In genomic region chr9:68755051-68755450, GRCh38 we compare ENCODE assay signal across 1 cellular context.
TF ChIP-seq lines count a peak whose summit lies in the region.

No MANE protein-coding gene starts in this region.

TF ChIP-seq in GM23338, 12 proteins besides CTCF, POLR2A, EP300 and RAD21 (continued from another document):
- TF ChIP-seq ZNF462 (CRISPR knock-in tag; IDR thresholded peaks at IDR 0.05) = no peak
- TF ChIP-seq STAT1 (IDR thresholded peaks at IDR 0.05; ENCODE audit: unreplicated experiment) = no peak
TF ChIP-seq in GM23338: peak in this region for 0.
